Comparison of ENCODE assay signal across 19 cellular contexts in genomic region chr14:78835909-78836308, GRCh38.
"Had no signal": no experiment of that assay in that cellular context is flagged by ENCODE, and none has a peak within 500 bp of the region (broad histone marks: within the 10 kb centered on the region; RNA-seq: fewer than 3 reads in every experiment).

No MANE protein-coding gene starts in this region.

- ATAC-seq: left lung; naive thymus-derived CD4-positive, alpha-beta T cell; psoas muscle; right cardiac atrium; stimulated activated memory B cell treated with anti-CD40 and anti-IgM and Interleukin-4, amounts not matched to agents 10 μg/mL and 1 μg/mL and 100 μg/mL, for 72 hours; stimulated activated naive CD8-positive, alpha-beta T cell treated with anti-CD3 and anti-CD28 coated beads, Interleukin-15, Interleukin-2, amounts not matched to agents 100 U/mL and 50 U/mL, for 24 hours had no signal

- DNase-seq: cortex of kidney; effector CD4-positive, alpha-beta T cell; kidney; mesenchymal stem cell; naive thymus-derived CD4-positive, alpha-beta T cell; psoas muscle; spleen; stimulated activated CD4-positive, alpha-beta T cell treated with anti-CD3 and anti-CD28 coated beads, Interleukin-4, amount 100 ng/mL, for 4 hours; stimulated activated naive CD8-positive, alpha-beta T cell treated with anti-CD3 and anti-CD28 coated beads, Interleukin-15, Interleukin-2, amounts not matched to agents 100 U/mL and 50 U/mL, for 24 hours; tibial artery had no signal

- H3K36me3 ChIP-seq: left lung, spleen, tibial artery had no signal

- H3K9me3 ChIP-seq: left lung, psoas muscle, spleen, testis, tibial artery had no signal

- H3K27ac ChIP-seq: hepatocyte, left lung, psoas muscle, skin epidermis, spleen, testis, tibial artery had no signal

- H3K4me3 ChIP-seq: hepatocyte, left lung, psoas muscle, skin epidermis, spleen, testis, tibial artery had no signal

- H3K27ac Mint-ChIP-seq: mesothelial cell of epicardium; naive thymus-derived CD4-positive, alpha-beta T cell; nephron; stimulated activated memory B cell treated with anti-CD40 and anti-IgM and Interleukin-4, amounts not matched to agents 10 μg/mL and 1 μg/mL and 100 μg/mL, for 72 hours; type B pancreatic cell had no signal

- H3K27me3 ChIP-seq: testis, tibial artery had no signal

- H3K4me1 Mint-ChIP-seq: mesothelial cell of epicardium; naive thymus-derived CD4-positive, alpha-beta T cell; stimulated activated memory B cell treated with anti-CD40 and anti-IgM and Interleukin-4, amounts not matched to agents 10 μg/mL and 1 μg/mL and 100 μg/mL, for 72 hours had no signal

- H3K36me3 Mint-ChIP-seq: mesothelial cell of epicardium; naive thymus-derived CD4-positive, alpha-beta T cell; stimulated activated memory B cell treated with anti-CD40 and anti-IgM and Interleukin-4, amounts not matched to agents 10 μg/mL and 1 μg/mL and 100 μg/mL, for 72 hours; type B pancreatic cell had no signal

- H3K4me1 ChIP-seq: left lung, psoas muscle, spleen, testis, tibial artery had no signal

- H3K9me3 Mint-ChIP-seq: mesothelial cell of epicardium; nephron; stimulated activated memory B cell treated with anti-CD40 and anti-IgM and Interleukin-4, amounts not matched to agents 10 μg/mL and 1 μg/mL and 100 μg/mL, for 72 hours; type B pancreatic cell had no signal

- H3K4me3 Mint-ChIP-seq: mesothelial cell of epicardium; naive thymus-derived CD4-positive, alpha-beta T cell; stimulated activated memory B cell treated with anti-CD40 and anti-IgM and Interleukin-4, amounts not matched to agents 10 μg/mL and 1 μg/mL and 100 μg/mL, for 72 hours; type B pancreatic cell had no signal

- H3K27me3 Mint-ChIP-seq: stimulated activated memory B cell treated with anti-CD40 and anti-IgM and Interleukin-4, amounts not matched to agents 10 μg/mL and 1 μg/mL and 100 μg/mL, for 72 hours had no signal
